9 cellular contexts compared by ENCODE assay signal in the genomic region with DNA sequence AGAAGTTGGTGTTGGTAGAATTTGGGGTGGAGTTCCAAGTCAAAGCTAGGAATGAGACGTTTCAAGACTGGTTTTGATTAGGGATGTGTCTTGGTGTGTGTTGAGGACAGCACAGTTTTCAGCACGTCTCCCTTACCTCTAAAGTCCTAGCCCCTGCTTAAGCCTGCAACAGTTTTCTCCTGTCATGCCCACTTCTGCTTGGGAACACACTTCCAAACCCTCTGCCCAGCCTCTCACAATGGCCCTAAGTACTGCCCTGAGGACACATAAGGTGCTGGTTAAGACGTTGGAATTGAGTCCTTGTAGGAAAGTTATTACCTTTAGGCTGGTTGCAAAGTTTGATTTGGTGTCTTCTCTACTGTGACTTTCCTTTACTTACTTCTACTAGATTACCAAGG. TPM values are rescaled to one million over a fixed set of nuclear protein-coding genes. Genes with fewer than 3 reads are reported as not detected.
DNase-seq lines count a peak whose midpoint lies in the region; ATAC-seq and TF ChIP-seq lines count a peak whose summit lies in the region.
"Had no signal": no experiment of that assay in that cellular context is flagged by ENCODE, and none has a peak within 500 bp of the region (broad histone marks: within the 10 kb centered on the region; RNA-seq: fewer than 3 reads in every experiment).

No MANE protein-coding gene starts in this region.

- H3K4me1 ChIP-seq in Caco-2: peaks cover 27% of the 10 kb centered on the region
- peaks cover 0 to 18% of the 10 kb centered on the region in 2 donors for H3K4me1 ChIP-seq in right atrium auricular region

- no peak for TF ChIP-seq CTCF in Caco-2 (IDR thresholded peaks at IDR 0.05; ENCODE audit: insufficient read depth in 1 of 2, low read depth in 1 of 2, low read length in 1 of 2, severe bottlenecking in 1 of 2, unreplicated experiment in 1 of 2)
- TF ChIP-seq CTCF in choroid plexus epithelial cell (conservative IDR thresholded peaks at IDR 0.05; ENCODE audit: low read depth, low read length): no peak
- no peak for TF ChIP-seq CTCF in natural killer cell (IDR thresholded peaks at IDR 0.05)
- TF ChIP-seq CTCF in WERI-Rb-1 (IDR thresholded peaks at IDR 0.05; ENCODE audit: low read depth, low read length): no peak
- TF ChIP-seq CTCF in right atrium auricular region (IDR thresholded peaks at IDR 0.05): no peak

- H3K9me3 Mint-ChIP-seq in Caco-2 (ENCODE audit: unreplicated experiment) (no peaks in the 10 kb centered on the region), natural killer cell (no peaks in the 10 kb centered on the region)

- CTCF ChIA-PET in Caco-2 (lab: Charles Lee): interaction anchor here (0.7 kb wide), 1 partner anchor 26 kb away, joined by 4 read pairs; no protein-coding TSS in a partner anchor

- H3K27me3 Mint-ChIP-seq in Caco-2 (ENCODE audit: insufficient read depth, unreplicated experiment) (no peaks in the 10 kb centered on the region), natural killer cell (ENCODE audit: low read depth in 2 of 2) (peaks cover 38 to 47% of the 10 kb centered on the region in 2 donors)

- H3K4me3 ChIP-seq in Caco-2 (ENCODE audit: low read depth, low read length) (peak overlapping the region; percentile 87), MG63 (peak overlapping the region; percentile 67), choroid plexus epithelial cell (ENCODE audit: low read depth, low read length) (no peak overlapping the region), WERI-Rb-1 (ENCODE audit: low read depth, low read length) (no peak overlapping the region; the same call in 1 of the 2 replicates), right atrium auricular region (no peak overlapping the region)

- H3K4me1 Mint-ChIP-seq in Caco-2 (ENCODE audit: low read depth, unreplicated experiment) (peaks cover 37% of the 10 kb centered on the region), natural killer cell (peaks cover 14 to 16% of the 10 kb centered on the region in 2 donors)

- peak overlapping the region; percentile 83 for H3K27ac Mint-ChIP-seq in Caco-2 (ENCODE audit: unreplicated experiment)
- H3K27ac Mint-ChIP-seq in natural killer cell: no peak overlapping the region

- H3K27me3 ChIP-seq in Caco-2 (replicated peaks; ENCODE audit: control insufficient read depth, insufficient read depth, low read length): no peaks in the 10 kb centered on the region
- no peaks in the 10 kb centered on the region for H3K27me3 ChIP-seq in MG63
- H3K27me3 ChIP-seq in WERI-Rb-1 (ENCODE audit: insufficient read depth, low read depth, severe bottlenecking): no peaks in the 10 kb centered on the region
- no peaks in the 10 kb centered on the region for H3K27me3 ChIP-seq in right atrium auricular region

- DNase-seq in Caco-2 (peak in 1 of 2 experiments; percentile 27), MG63 (no peak), choroid plexus epithelial cell (ENCODE audit: low read depth) (peak; percentile 4), natural killer cell (no peak), WERI-Rb-1 (no peak), right atrium auricular region (ENCODE audit: low spot score) (no peak), dedifferentiated amniotic fluid mesenchymal stem cell (ENCODE audit: extremely low spot score) (no peak), middle frontal gyrus (ENCODE audit: extremely low spot score, low spot score) (no peak)
- DNase-seq: NCI-H1436 treated with DMSO at 0.1 percent for 48 hours had no signal

- peak overlapping the region; percentile 80 for H3K4me3 Mint-ChIP-seq in Caco-2 (ENCODE audit: unreplicated experiment)
- H3K4me3 Mint-ChIP-seq in natural killer cell: peak overlapping the region; percentile 77

- intact Hi-C loops in Caco-2 (cut with micrococcal nuclease; ENCODE audit: unreplicated experiment): loop anchor here (1.0 kb wide), 1 partner anchor 52 kb away; no protein-coding TSS in a partner anchor
- intact Hi-C loops in natural killer cell (cut with micrococcal nuclease): no loop called here

- TSS peak; percentile 58 for BruUV-seq in Caco-2 (replicated peaks; lab: Mats Ljungman, UMichigan)

- ATAC-seq in natural killer cell: no peak

- H3K36me3 Mint-ChIP-seq in Caco-2 (ENCODE audit: insufficient read depth, unreplicated experiment): peaks cover 15% of the 10 kb centered on the region
- no peaks in the 10 kb centered on the region for H3K36me3 Mint-ChIP-seq in natural killer cell

- H3K36me3 ChIP-seq in Caco-2 (ENCODE audit: control insufficient read depth, insufficient read depth, low read length) (no peaks in the 10 kb centered on the region), MG63 (no peaks in the 10 kb centered on the region), WERI-Rb-1 (no peaks in the 10 kb centered on the region), right atrium auricular region (peaks cover 10% of the 10 kb centered on the region)

- no peak overlapping the region for H3K27ac ChIP-seq in WERI-Rb-1
- H3K27ac ChIP-seq in right atrium auricular region: no peak overlapping the region

- POLR2A ChIA-PET in Caco-2 (lab: Charles Lee): interaction anchor here (1.9 kb wide), 1 partner anchor 88 kb away, joined by 8 read pairs; a partner anchor contains a TSS

- H3K9me3 ChIP-seq in Caco-2 (no peaks in the 10 kb centered on the region), MG63 (no peaks in the 10 kb centered on the region), WERI-Rb-1 (ENCODE audit: severe bottlenecking) (no peaks in the 10 kb centered on the region), right atrium auricular region (no peaks in the 10 kb centered on the region)

RNA-seq across cellular contexts. Expression of a gene that starts 0.7 kb away (rescaled TPM):
- total RNA-seq in Caco-2 (2022) (35.4 and 36.0 TPM in 2 replicates), natural killer cell (under 1 TPM; 0.16 to 0.33 (median 0.19) TPM), right atrium auricular region (1 to 10 TPM in 1 of 2 donors, under 1 TPM in 1; 0.56 to 1.6 TPM)
- total RNA-seq in MG63 (2014; rRNA removed; shearing (Covaris generic); ENCODE audit: low replicate concordance): 17.4 TPM in 2 replicates

Comparison
In these comparisons a context has a peak if more than half of its experiments do, and no peak if none do; other contexts are left out.
1. H3K4me3 ChIP-seq: peak in Caco-2 (single experiment) and MG63 (single experiment); none in choroid plexus epithelial cell (single experiment), WERI-Rb-1 (single experiment) and right atrium auricular region (0 of 2).